Comparison of ENCODE assay signal across 9 cellular contexts in genomic region chr14:51442513-51443175, GRCh38.
DNase-seq lines count a peak whose midpoint lies in the region; ATAC-seq and TF ChIP-seq lines count a peak whose summit lies in the region.
"Had no signal": no experiment of that assay in that cellular context is flagged by ENCODE, and none has a peak within 500 bp of the region (broad histone marks: within the 10 kb centered on the region; RNA-seq: fewer than 3 reads in every experiment).

No MANE protein-coding gene starts in this region.

- no peaks in the 10 kb centered on the region for H3K27me3 ChIP-seq in ascending aorta
- H3K27me3 ChIP-seq in Karpas-422 (ENCODE audit: low read length): 0 out of 2 replicates have a peak, but pooled peaks cover 3% of the 10 kb centered on the region

- intact Hi-C loops in ascending aorta (cut with DNase I): loop anchor here (2.0 to 5.0 kb wide), 3 partner anchors 40 to 208 kb away; partner anchors contain the start of gene FRMD6

- H3K4me1 ChIP-seq in ascending aorta (peaks cover 0 to 9% of the 10 kb centered on the region in 2 donors), Karpas-422 (ENCODE audit: low read length) (no peaks in the 10 kb centered on the region)

- ATAC-seq in HG02884 (IDR thresholded peaks at IDR 0.05; ENCODE audit: unreplicated experiment) (no peak), HG03280 (IDR thresholded peaks at IDR 0.05; ENCODE audit: unreplicated experiment) (no peak)

- H3K9ac ChIP-seq in Karpas-422 (ENCODE audit: low read length): no peak overlapping the region

- H3K9me3 ChIP-seq in ascending aorta: no peaks in the 10 kb centered on the region
- no peaks in the 10 kb centered on the region for H3K9me3 ChIP-seq in Karpas-422 (ENCODE audit: low read length)

- H3K4me2 ChIP-seq in Karpas-422 (ENCODE audit: low read depth, low read length, poor library complexity, severe bottlenecking): no peak overlapping the region

- peak overlapping the region; percentile 27 to 49 for H3K27ac ChIP-seq in ascending aorta
- H3K27ac ChIP-seq in temporal lobe (ENCODE audit: low read depth, low read length): peak overlapping the region; percentile 50
- no peak overlapping the region for H3K27ac ChIP-seq in Karpas-422 (ENCODE audit: low read length)

- H3K9me2 ChIP-seq in Karpas-422 (replicated peaks; ENCODE audit: insufficient read depth, low read length): no peaks in the 10 kb centered on the region

- H3K79me2 ChIP-seq in Karpas-422 (ENCODE audit: low read length): no peaks in the 10 kb centered on the region

- H3K4me3 ChIP-seq in ascending aorta (no peak overlapping the region), Karpas-422 (ENCODE audit: low read length) (no peak overlapping the region)

- DNase-seq in HK-2 (ENCODE audit: unreplicated experiment): peak; percentile 71
- DNase-seq in ascending aorta (ENCODE audit: low spot score in 2 of 2): peak in 1 of 2 donors; percentile 75
- peak; percentile 60 for DNase-seq in glomerular endothelial cell (ENCODE audit: extremely low read depth, low read depth, low spot score)
- DNase-seq in stimulated activated CD4-positive, alpha-beta T cell treated with anti-CD3 and anti-CD28 coated beads, Interleukin-15, amount 100 ng/mL, for 24 hours: no peak
- DNase-seq in Karpas-422: no peak
- DNase-seq: GF-D8 had no signal

- H2AFZ ChIP-seq in Karpas-422 (ENCODE audit: low read length): no peak overlapping the region

- no peak for TF ChIP-seq CTCF in ascending aorta (IDR thresholded peaks at IDR 0.05)

- H3K36me3 ChIP-seq in ascending aorta (no peaks in the 10 kb centered on the region), Karpas-422 (ENCODE audit: insufficient read depth, low read length) (no peaks in the 10 kb centered on the region)

- no peaks in the 10 kb centered on the region for H4K20me1 ChIP-seq in Karpas-422 (ENCODE audit: insufficient read depth, low read depth, low read length)

Comparison
In these comparisons a context has a peak if more than half of its experiments do, and no peak if none do; other contexts are left out.
1. DNase-seq: peak in HK-2 (single experiment) and glomerular endothelial cell (single experiment); none in stimulated activated CD4-positive, alpha-beta T cell treated with anti-CD3 and anti-CD28 coated beads, Interleukin-15, amount 100 ng/mL, for 24 hours (single experiment) and Karpas-422 (single experiment).